23 cellular contexts compared by ENCODE assay signal in genomic region chrX:16100673-16101072, GRCh38. TPM values are rescaled to one million over a fixed set of nuclear protein-coding genes. Genes with fewer than 3 reads are reported as not detected.
A peak's percentile ranks its signal among the peaks of the same experiment; 100 is the strongest.
DNase-seq lines count a peak whose midpoint lies in the region; ATAC-seq, FAIRE-seq and TF ChIP-seq lines count a peak whose summit lies in the region.
"Had no signal": no experiment of that assay in that cellular context is flagged by ENCODE, and none has a peak within 500 bp of the region (broad histone marks: within the 10 kb centered on the region; RNA-seq: fewer than 3 reads in every experiment).

No MANE protein-coding gene starts in this region.

- H3K27me3 Mint-ChIP-seq in astrocyte (ENCODE audit: low read depth, unreplicated experiment), result no peaks in the 10 kb centered on the region

- ATAC-seq in Right ventricle myocardium superior (ENCODE audit: poor library complexity) (peak; percentile 55), left cardiac atrium (no peak), HG03469 (IDR thresholded peaks at IDR 0.05; ENCODE audit: unreplicated experiment) (no peak), HG03045 (IDR thresholded peaks at IDR 0.05; ENCODE audit: unreplicated experiment) (no peak)
- ATAC-seq: A549 had no signal

- no peak overlapping the region for H3K4me3 Mint-ChIP-seq in astrocyte (ENCODE audit: unreplicated experiment)

- H3K9me3 Mint-ChIP-seq in astrocyte (ENCODE audit: unreplicated experiment), result peaks cover 2% of the 10 kb centered on the region

- H3K4me1 Mint-ChIP-seq in astrocyte (ENCODE audit: low read depth, unreplicated experiment), result peaks cover 2% of the 10 kb centered on the region
- H3K4me1 Mint-ChIP-seq: CD4-positive, alpha-beta memory T cell had no signal

- no peak overlapping the region for H3K27ac Mint-ChIP-seq in astrocyte (ENCODE audit: unreplicated experiment)

- H2AFZ ChIP-seq in astrocyte (ENCODE audit: low read depth, low read length), result no peak overlapping the region

- no peak for DNase-seq in Right ventricle myocardium superior
- DNase-seq in left cardiac atrium, result no peak
- DNase-seq in D721Med (ENCODE audit: insufficient read length, low spot score), result no peak
- no peak for DNase-seq in astrocyte (ENCODE audit: low read depth)
- DNase-seq in small intestine, result peak; percentile 3
- no peak for DNase-seq in Ammon's horn (ENCODE audit: low spot score)
- DNase-seq: Caco-2; CD4-positive, alpha-beta memory T cell; Kasumi-1; NCI-H1694; NCI-H2081; NCI-H446 treated with DMSO at 0.1 percent for 48 hours; NK-92 treated with Interleukin-12 subunit alpha and Interleukin-12 subunit beta, amount 100 ng/mL, for 24 hours; OCI-M1 had no signal

- WGBS in small intestine, 3 donors, result 30 to 53% (median 51%) methylated on average over 4 of the region's 4 CpGs

- TF ChIP-seq CTCF in D721Med (IDR thresholded peaks at IDR 0.05; ENCODE audit: insufficient read depth, missing control alignments), result no peak
- TF ChIP-seq CTCF in astrocyte (IDR thresholded peaks at IDR 0.05; ENCODE audit: insufficient read depth, low read depth, low read length), result no peak

- H3K9me3 ChIP-seq in astrocyte (ENCODE audit: insufficient read depth, low read depth, low read length) (no peaks in the 10 kb centered on the region), small intestine (ENCODE audit: control insufficient read depth, low read depth) (no peaks in the 10 kb centered on the region)
- H3K9me3 ChIP-seq: A549, Caco-2, SJSA1 had no signal

- H3K27me3 ChIP-seq in astrocyte (ENCODE audit: insufficient read depth, low read length), result no peaks in the 10 kb centered on the region
- H3K27me3 ChIP-seq in small intestine (ENCODE audit: control insufficient read depth in 2 of 2, insufficient read depth in 2 of 2, low read length in 2 of 2), result peaks cover 0 to 2% of the 10 kb centered on the region in 2 donors
- H3K27me3 ChIP-seq: SJSA1 had no signal

- H3K4me2 ChIP-seq in astrocyte (ENCODE audit: low read length), result no peak overlapping the region
- H3K4me2 ChIP-seq: A549 had no signal

- H3K4me1 ChIP-seq in astrocyte (ENCODE audit: insufficient read depth, low read length) (no peaks in the 10 kb centered on the region), small intestine (ENCODE audit: control insufficient read depth in 2 of 2, insufficient read depth in 1 of 2, low read depth in 1 of 2, low read length in 1 of 2) (no peaks in the 10 kb centered on the region)
- H3K4me1 ChIP-seq: A549, Caco-2, SJSA1 had no signal

- H4K20me1 ChIP-seq in astrocyte (ENCODE audit: insufficient read depth, low read length), result no peaks in the 10 kb centered on the region

- no peaks in the 10 kb centered on the region for H3K36me3 ChIP-seq in astrocyte (ENCODE audit: insufficient read depth, low read length)
- H3K36me3 ChIP-seq in small intestine (ENCODE audit: control insufficient read depth in 2 of 2, insufficient read depth in 2 of 2, low read length in 2 of 2), result no peaks in the 10 kb centered on the region
- H3K36me3 ChIP-seq: SJSA1 had no signal

- H3K36me3 Mint-ChIP-seq in astrocyte (ENCODE audit: low read depth, unreplicated experiment), result no peaks in the 10 kb centered on the region
- H3K36me3 Mint-ChIP-seq: CD4-positive, alpha-beta memory T cell had no signal

- intact Hi-C loops in Right ventricle myocardium superior (cut with DNase I) (no loop called here), left cardiac atrium (cut with DNase I) (no loop called here)

- H3K4me3 ChIP-seq in astrocyte (ENCODE audit: insufficient read depth, low read depth, low read length), result no peak overlapping the region
- H3K4me3 ChIP-seq in small intestine (ENCODE audit: low read depth in 1 of 2, low read length in 2 of 2), result no peak overlapping the region
- H3K4me3 ChIP-seq: A549, SJSA1 had no signal

- FAIRE-seq in D721Med (lab: Jason Lieb, UNC) (peak; percentile 46), astrocyte (lab: Jason Lieb, UNC) (peak; percentile 69), small intestine (lab: Jason Lieb, UNC) (no peak)
- FAIRE-seq: G401.6, RCC 7860 had no signal

- no peak overlapping the region for H3K9ac ChIP-seq in astrocyte (ENCODE audit: low read length)

- H3K27ac ChIP-seq in astrocyte (ENCODE audit: low read depth, low read length), result no peak overlapping the region
- no peak overlapping the region for H3K27ac ChIP-seq in small intestine (ENCODE audit: low read depth in 1 of 2, low read length in 1 of 2)
- H3K27ac ChIP-seq: A549, SJSA1 had no signal

- no peaks in the 10 kb centered on the region for H3K79me2 ChIP-seq in astrocyte (ENCODE audit: insufficient read depth, low read length)

RNA-seq across cellular contexts. Expression of gene GRPR, which starts 22.7 kb away (rescaled TPM):
- total RNA-seq in Right ventricle myocardium superior (0.13 TPM), left cardiac atrium (under 1 TPM; 0.29 TPM), astrocyte (1.9 and 3.0 TPM in 2 replicates)
- under 1 TPM in 1 of 3 donors, not detected in 2; 0.06 TPM for polyA plus RNA-seq in small intestine
- total RNA-seq: Caco-2, Daoy, H4, MCF 10A had no signal
